31 cellular contexts compared by ENCODE assay signal in genomic region chr18:24190590-24190989, GRCh38. TPM values are rescaled to one million over a fixed set of nuclear protein-coding genes. Genes with fewer than 3 reads are reported as not detected.
DNase-seq lines count a peak whose midpoint lies in the region; ATAC-seq, FAIRE-seq and TF ChIP-seq lines count a peak whose summit lies in the region.
"Had no signal": no experiment of that assay in that cellular context is flagged by ENCODE, and none has a peak within 500 bp of the region (broad histone marks: within the 10 kb centered on the region; RNA-seq: fewer than 3 reads in every experiment).

No MANE protein-coding gene starts in this region.

- peak; percentile 40 for FAIRE-seq in bronchial epithelial cell (lab: Jason Lieb, UNC)
- FAIRE-seq: A549, GM19239, HepG2 had no signal

- intact Hi-C loops in lower lobe of right lung (cut with DNase I) = no loop called here

- TF ChIP-seq CTCF in RWPE2 (IDR thresholded peaks at IDR 0.05; ENCODE audit: poor library complexity, severe bottlenecking) (no peak), bronchial epithelial cell (IDR thresholded peaks at IDR 0.05; ENCODE audit: insufficient read depth, low read length, severe bottlenecking) (no peak), lower lobe of right lung (IDR thresholded peaks at IDR 0.05) (no peak)

- ATAC-seq in RWPE2 (ENCODE audit: low read depth) = peak; percentile 12; the same call in 1 of the 3 replicates
- no peak for ATAC-seq in GM21367 (IDR thresholded peaks at IDR 0.05; ENCODE audit: unreplicated experiment)
- ATAC-seq in lower lobe of right lung = no peak
- ATAC-seq: A549; activated CD8-positive, alpha-beta T cell treated with anti-CD3 and anti-CD28 coated beads, Interleukin-2, amount 10 ng/mL, durations not matched to agents 7 days and 5 days; activated T-helper 17 cell treated with anti-CD3 and anti-CD28 coated beads, Interleukin-2, amount 50 U/mL, for 72 hours; HepG2 had no signal

- H3K27ac ChIP-seq in RWPE2 (ENCODE audit: poor library complexity, severe bottlenecking) (no peak overlapping the region), lower lobe of right lung (no peak overlapping the region)
- H3K27ac ChIP-seq: A549, adrenal gland, PC-9, thyroid gland, uterus, VCaP had no signal

- DNase-seq in A172 (ENCODE audit: low spot score) (peak; percentile 23), RWPE2 (ENCODE audit: low spot score) (no peak), bronchial epithelial cell (ENCODE audit: low read depth) (peak; percentile 38), myocyte (ENCODE audit: low read depth) (peak; percentile 35), NCI-H748 (lab: John Stamatoyannopoulos, UW; ENCODE audit: unreplicated experiment) (no peak), NCI-H1092 treated with DMSO at 0.1 percent for 48 hours (lab: John Stamatoyannopoulos, UW) (no peak), lower lobe of right lung (no peak)
- DNase-seq: activated CD4-positive, alpha-beta T cell treated with anti-CD3 and anti-CD28 coated beads for 4 hours; activated CD8-positive, alpha-beta T cell treated with anti-CD3 and anti-CD28 coated beads, Interleukin-2, amount 10 ng/mL, durations not matched to agents 7 days and 5 days; activated naive CD4-positive, alpha-beta T cell treated with anti-CD3 and anti-CD28 coated beads, Interleukin-2, amount 10 ng/mL, durations not matched to agents 7 days and 5 days; Calu3; effector CD4-positive, alpha-beta T cell; GOT3; MV-4-11; NCI-H1694; NCI-H526 treated with DMSO at 0.1 percent for 48 hours; nephron progenitor cell; PC-9; retina; Right ventricle myocardium superior; stimulated activated CD4-positive, alpha-beta T cell treated with anti-CD3 and anti-CD28 coated beads, Interleukin-1b, Interleukin-23, amount 100 ng/mL, for 48 hours; T1000; thyroid gland; uterus had no signal

- H3K4me1 ChIP-seq in RWPE2 (ENCODE audit: insufficient read depth, poor library complexity, severe bottlenecking) (peaks cover 5% of the 10 kb centered on the region), lower lobe of right lung (no peaks in the 10 kb centered on the region)
- H3K4me1 ChIP-seq: A549, thyroid gland, uterus had no signal

- H3K4me3 ChIP-seq in RWPE2 (ENCODE audit: severe bottlenecking) (no peak overlapping the region), bronchial epithelial cell (ENCODE audit: low read depth, low read length) (no peak overlapping the region), lower lobe of right lung (no peak overlapping the region)
- H3K4me3 ChIP-seq: A549, adrenal gland, PC-9, thyroid gland, uterus had no signal

- H3K27me3 ChIP-seq in RWPE2 (ENCODE audit: insufficient read depth, poor library complexity, severe bottlenecking) (no peaks in the 10 kb centered on the region), bronchial epithelial cell (ENCODE audit: control insufficient read depth, insufficient read depth, low read length) (no peaks in the 10 kb centered on the region), lower lobe of right lung (ENCODE audit: low read depth) (no peaks in the 10 kb centered on the region)
- H3K27me3 ChIP-seq: adrenal gland, thyroid gland, uterus had no signal

- H3K9me3 ChIP-seq in RWPE2 (ENCODE audit: severe bottlenecking) (no peaks in the 10 kb centered on the region), lower lobe of right lung (no peaks in the 10 kb centered on the region)
- H3K9me3 ChIP-seq: A549, adrenal gland, thyroid gland, uterus had no signal

- no peaks in the 10 kb centered on the region for H3K36me3 ChIP-seq in RWPE2 (ENCODE audit: low read depth)
- no peaks in the 10 kb centered on the region for H3K36me3 ChIP-seq in bronchial epithelial cell (ENCODE audit: control insufficient read depth, insufficient read depth, low read length)
- H3K36me3 ChIP-seq in lower lobe of right lung = peaks cover 8% of the 10 kb centered on the region
- H3K36me3 ChIP-seq: adrenal gland, thyroid gland, uterus had no signal

RNA-seq across cellular contexts. Expression of gene CABYR, which starts 51.7 kb away (rescaled TPM):
- total RNA-seq in A172 (2014; rRNA removed; shearing (Covaris generic)) = 16.3 and 24.6 TPM in 2 replicates
- total RNA-seq in bronchial epithelial cell (0.79 and 0.90 TPM in 2 replicates), myocyte (1.4 TPM in 2 replicates), lower lobe of right lung (1.2 TPM)
- 1.2 TPM for polyA plus RNA-seq in myocyte (2012)
- total RNA-seq: Right ventricle myocardium superior had no signal

Comparison
In these comparisons a context has a peak if more than half of its experiments do, and no peak if none do; other contexts are left out.
1. DNase-seq: peak in A172 (single experiment), bronchial epithelial cell (single experiment) and myocyte (single experiment); none in RWPE2 (single experiment), NCI-H748 (single experiment), NCI-H1092 treated with DMSO at 0.1 percent for 48 hours (single experiment) and lower lobe of right lung (single experiment).